In the genomic region with DNA sequence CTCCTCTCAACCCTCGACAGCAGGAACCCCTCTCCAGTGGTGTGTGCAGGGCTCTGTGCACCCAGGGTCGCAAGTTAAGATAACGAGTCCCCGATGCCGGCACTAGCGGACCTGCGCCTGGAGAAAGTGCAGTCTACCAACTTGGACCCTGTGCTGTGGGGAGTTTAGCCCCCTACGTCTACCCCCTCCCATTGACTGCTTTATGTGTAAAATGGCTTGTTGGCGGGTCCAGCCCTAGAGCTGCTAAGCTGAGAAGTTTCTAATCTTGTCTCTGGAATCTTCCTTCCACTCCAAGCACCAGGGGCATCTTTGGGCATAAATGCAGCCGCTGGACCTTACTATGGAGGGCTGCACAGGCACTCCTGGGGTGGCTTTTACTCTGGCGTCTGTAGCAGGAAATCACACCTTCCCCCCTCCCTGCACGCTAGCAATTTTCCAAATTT, we compare ENCODE assay signal across 1 cellular context.
TF ChIP-seq lines count a peak whose summit lies in the region.

No MANE protein-coding gene starts in this region.

TF ChIP-seq in H1, 55 proteins besides CTCF, POLR2A, EP300 and RAD21:
- no peak for TF ChIP-seq RFX5 (IDR thresholded peaks at IDR 0.05; ENCODE audit: borderline replicate concordance, low read depth, low read length)
- peak; percentile 27; the same call in 1 of the 2 replicates for TF ChIP-seq CBX8 (IDR thresholded peaks at IDR 0.05; ENCODE audit: borderline replicate concordance, low read depth, low read length)
- TF ChIP-seq SUZ12 (IDR thresholded peaks at IDR 0.05; ENCODE audit: low read length): peak; percentile 99; the same call in 1 of the 2 replicates
- TF ChIP-seq CTBP2 (IDR thresholded peaks at IDR 0.05; ENCODE audit: borderline replicate concordance, insufficient read depth, insufficient read length, low read length): peak; percentile 8
- TF ChIP-seq EZH2 (IDR thresholded peaks at IDR 0.05; ENCODE audit: low read depth, low read length, severe bottlenecking): peak; percentile 95
- TF ChIP-seq POLR2AphosphoS5 (IDR thresholded peaks at IDR 0.05; ENCODE audit: low read depth, low read length): no peak
